Comparison of ENCODE assay signal across 7 cellular contexts in the genomic region with DNA sequence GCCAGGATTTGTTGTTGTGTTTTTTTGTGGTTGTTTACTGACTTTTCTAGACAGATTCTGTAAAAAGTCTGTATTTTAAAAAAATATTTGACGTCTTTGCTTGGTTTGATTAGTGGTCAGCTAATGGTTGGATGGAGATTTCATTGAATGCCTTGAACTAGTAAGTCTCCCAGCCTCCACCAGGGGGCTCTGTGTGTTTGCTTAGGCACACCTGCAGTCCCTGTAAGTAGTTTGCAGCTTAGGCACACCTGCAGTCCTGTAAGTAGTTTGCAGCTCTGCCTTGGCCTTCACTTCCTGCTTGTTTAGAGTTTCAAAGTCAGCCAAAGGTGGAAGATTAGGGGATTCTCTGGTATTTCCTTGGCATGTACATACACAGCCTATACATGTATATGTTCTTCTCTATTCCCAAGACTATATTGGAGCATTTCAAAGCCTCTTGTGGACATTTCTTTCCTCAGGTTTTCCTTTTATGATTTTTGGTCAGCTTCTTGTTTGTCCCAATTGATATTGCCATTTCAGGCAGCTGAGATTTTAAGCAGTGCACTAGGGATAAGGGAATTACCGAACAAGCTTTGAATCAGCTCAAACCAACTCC.
DNase-seq lines count a peak whose midpoint lies in the region; FAIRE-seq and TF ChIP-seq lines count a peak whose summit lies in the region.

No MANE protein-coding gene starts in this region.

- no peak overlapping the region for H3K4me3 ChIP-seq in GM23248
- H3K4me3 ChIP-seq in brain microvascular endothelial cell (ENCODE audit: low read depth, low read length) = no peak overlapping the region
- H3K4me3 ChIP-seq in kidney (ENCODE audit: low read length in 2 of 2) = no peak overlapping the region

- H2AFZ ChIP-seq in GM23248 = no peak overlapping the region

- intact Hi-C loops in kidney (cut with DNase I) = no loop called here

- no peak overlapping the region for H3K4me2 ChIP-seq in GM23248 (ENCODE audit: unreplicated experiment)

- H3K9me3 ChIP-seq in GM23248 (ENCODE audit: low read depth) (no peaks in the 10 kb centered on the region), kidney (ENCODE audit: control insufficient read depth in 1 of 2, low read length in 2 of 2) (no peaks in the 10 kb centered on the region)

- H3K79me2 ChIP-seq in GM23248 (ENCODE audit: insufficient read depth) = peaks cover 96% of the 10 kb centered on the region

- TF ChIP-seq CTCF in GM12872 (IDR thresholded peaks at IDR 0.05; ENCODE audit: insufficient read depth, low read depth, low read length) (peak; percentile 92), brain microvascular endothelial cell (IDR thresholded peaks at IDR 0.05; ENCODE audit: low read depth, low read length, missing control alignments) (peak; percentile 93), kidney (IDR thresholded peaks at IDR 0.05; ENCODE audit: borderline replicate concordance, extremely low read depth, insufficient read depth) (peak; percentile 65)

- H3K9me2 ChIP-seq in GM23248 (ENCODE audit: insufficient read depth) = no peaks in the 10 kb centered on the region

- H3K9ac ChIP-seq in GM23248 (no peak overlapping the region), kidney (ENCODE audit: low read length in 2 of 2) (no peak overlapping the region)

- peak; percentile 60 for DNase-seq in GM23248
- peak; percentile 64 for DNase-seq in KBM-7
- DNase-seq in UCSD-AML1 (lab: John Stamatoyannopoulos, UW; ENCODE audit: unreplicated experiment) = peak; percentile 22
- DNase-seq in brain microvascular endothelial cell = peak; percentile 45
- no peak for DNase-seq in kidney
- DNase-seq in stimulated activated CD4-positive, alpha-beta T cell treated with anti-CD3 and anti-CD28 coated beads, TNF-alpha, amount 100 ng/mL, for 4 hours (ENCODE audit: low read depth in 3 of 3) = peak; percentile 14 to 47 (median 33)

- H3K4me1 ChIP-seq in GM23248 (ENCODE audit: insufficient read depth) = peaks cover 26% of the 10 kb centered on the region
- H3K4me1 ChIP-seq in kidney (ENCODE audit: control insufficient read depth in 1 of 2, insufficient read depth in 1 of 2, low read depth in 1 of 2, low read length in 2 of 2) = peaks cover 0 to 6% of the 10 kb centered on the region in 2 donors

- H3K27me3 ChIP-seq in GM23248 (replicated peaks; ENCODE audit: insufficient read depth) = no peaks in the 10 kb centered on the region
- no peaks in the 10 kb centered on the region for H3K27me3 ChIP-seq in brain microvascular endothelial cell (replicated peaks)

- H3K36me3 ChIP-seq in GM23248 (ENCODE audit: low read depth) = no peaks in the 10 kb centered on the region
- H3K36me3 ChIP-seq in brain microvascular endothelial cell (replicated peaks) = no peaks in the 10 kb centered on the region
- no peaks in the 10 kb centered on the region for H3K36me3 ChIP-seq in kidney (ENCODE audit: control insufficient read depth in 1 of 2, insufficient read depth in 2 of 2, low read length in 2 of 2)

- no peak for FAIRE-seq in kidney (lab: Jason Lieb, UNC)

- no peaks in the 10 kb centered on the region; the same call in 1 of the 2 replicates for H4K20me1 ChIP-seq in GM23248 (ENCODE audit: insufficient read depth)

- H3K27ac ChIP-seq in GM23248 (no peak overlapping the region), brain microvascular endothelial cell (no peak overlapping the region), kidney (ENCODE audit: low read depth in 2 of 2, low read length in 2 of 2) (no peak overlapping the region)

- WGBS in GM23248 (ENCODE audit: low coverage in 1 of 2, low lambda C conversion rate in 2 of 2, missing lambda C conversion rate in 2 of 2), 2 experiments = 63 to 78% methylated on average over 2 of the region's 2 CpGs

- in situ Hi-C loops in GM23248 (cut with MboI) (no loop called here), KBM-7 (cut with MboI; ENCODE audit: low pct_unique_long_range_greater_than_20kb, low sequenced_read_pairs) (no loop called here), brain microvascular endothelial cell (cut with HindIII; ENCODE audit: low pct_ligation_motif_present, low sequenced_read_pairs) (no loop called here)

- H3F3A ChIP-seq in GM23248 (ENCODE audit: insufficient read depth) = peaks cover 7% of the 10 kb centered on the region
